In the genomic region with DNA sequence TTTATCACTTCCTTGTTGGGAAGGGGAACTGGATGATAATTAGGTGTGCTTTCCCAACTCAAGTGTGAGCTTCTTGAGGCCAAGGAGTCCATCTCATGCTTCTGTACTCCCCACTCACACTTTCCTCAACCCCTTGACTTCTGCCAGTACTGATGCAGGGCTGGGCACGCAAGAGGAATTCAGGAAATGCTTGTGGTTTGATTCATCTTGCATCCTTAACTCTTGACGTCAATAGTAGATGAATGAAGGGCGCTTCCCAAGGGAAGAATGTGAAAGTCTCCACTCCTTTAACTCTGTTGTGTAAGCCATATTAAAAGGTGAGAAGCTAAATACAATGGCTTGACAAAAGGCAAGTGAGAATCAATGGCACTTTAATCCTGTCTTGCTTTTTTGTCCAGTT, we compare ENCODE assay signal across 15 cellular contexts.
DNase-seq lines count a peak whose midpoint lies in the region; ATAC-seq, FAIRE-seq and TF ChIP-seq lines count a peak whose summit lies in the region.
"Had no signal": no experiment of that assay in that cellular context is flagged by ENCODE, and none has a peak within 500 bp of the region (broad histone marks: within the 10 kb centered on the region; RNA-seq: fewer than 3 reads in every experiment).

No MANE protein-coding gene starts in this region.

- no peaks in the 10 kb centered on the region for H3K9me3 Mint-ChIP-seq in activated T-helper 1 cell treated with anti-CD3 and anti-CD28 coated beads, Interleukin-12 subunit alpha, Interleukin-12 subunit beta, Interleukin-2, Interleukin-4 antibody, amounts not matched to agents 30 ng/mL and 10 ng/mL and 1 ng/mL, durations not matched to agents 14 hours and 24 hours and 36 hours
- no peaks in the 10 kb centered on the region for H3K9me3 Mint-ChIP-seq in activated CD8-positive, alpha-beta T cell treated with anti-CD3 and anti-CD28 coated beads for 36 hours
- H3K9me3 Mint-ChIP-seq: nephron progenitor cell had no signal

- H3K27me3 ChIP-seq in A673 (replicated peaks; ENCODE audit: insufficient read depth, low read depth, low read length, poor library complexity) (no peaks in the 10 kb centered on the region), keratinocyte (ENCODE audit: control insufficient read depth, extremely low read depth, insufficient read depth, low read length) (no peaks in the 10 kb centered on the region)
- H3K27me3 ChIP-seq: tibial artery had no signal

- no peak overlapping the region for H3K4me3 Mint-ChIP-seq in activated T-helper 1 cell treated with anti-CD3 and anti-CD28 coated beads, Interleukin-12 subunit alpha, Interleukin-12 subunit beta, Interleukin-2, Interleukin-4 antibody, amounts not matched to agents 30 ng/mL and 10 ng/mL and 1 ng/mL, durations not matched to agents 14 hours and 24 hours and 36 hours
- no peak overlapping the region for H3K4me3 Mint-ChIP-seq in activated CD8-positive, alpha-beta T cell treated with anti-CD3 and anti-CD28 coated beads for 36 hours
- H3K4me3 Mint-ChIP-seq: B cell, nephron progenitor cell had no signal

- H3K4me3 ChIP-seq in A673 (ENCODE audit: low read depth, low read length, poor library complexity, severe bottlenecking), result no peak overlapping the region
- H3K4me3 ChIP-seq in astrocyte of the cerebellum (ENCODE audit: low read depth, low read length), result no peak overlapping the region
- no peak overlapping the region for H3K4me3 ChIP-seq in keratinocyte (ENCODE audit: control insufficient read depth in 2 of 3, extremely low read depth in 1 of 3, insufficient read depth in 2 of 3, low read depth in 1 of 3, low read length in 3 of 3)
- H3K4me3 ChIP-seq: tibial artery had no signal

- no peak overlapping the region for H3K4me2 ChIP-seq in keratinocyte (ENCODE audit: control insufficient read depth, extremely low read depth, insufficient read depth, low read depth, low read length)

- peak; percentile 93 for FAIRE-seq in keratinocyte (lab: Jason Lieb, UNC)

- H4K20me1 ChIP-seq in keratinocyte (ENCODE audit: control insufficient read depth, extremely low read depth, insufficient read depth, low read length), result no peaks in the 10 kb centered on the region

- no peak overlapping the region for H3K27ac Mint-ChIP-seq in activated T-helper 1 cell treated with anti-CD3 and anti-CD28 coated beads, Interleukin-12 subunit alpha, Interleukin-12 subunit beta, Interleukin-2, Interleukin-4 antibody, amounts not matched to agents 30 ng/mL and 10 ng/mL and 1 ng/mL, durations not matched to agents 14 hours and 24 hours and 36 hours
- no peak overlapping the region for H3K27ac Mint-ChIP-seq in activated CD8-positive, alpha-beta T cell treated with anti-CD3 and anti-CD28 coated beads for 36 hours
- H3K27ac Mint-ChIP-seq: B cell, nephron progenitor cell had no signal

- H3K9me1 ChIP-seq in keratinocyte (ENCODE audit: control insufficient read depth, extremely low read depth, insufficient read depth, low read length), result no peaks in the 10 kb centered on the region

- no peaks in the 10 kb centered on the region for H3K9me3 ChIP-seq in A673 (ENCODE audit: low read depth, low read length, poor library complexity, severe bottlenecking)
- H3K9me3 ChIP-seq in keratinocyte (ENCODE audit: control insufficient read depth, low read depth, low read length), result peaks cover 11% of the 10 kb centered on the region
- H3K9me3 ChIP-seq: tibial artery had no signal

- no peaks in the 10 kb centered on the region for H3K36me3 Mint-ChIP-seq in activated T-helper 1 cell treated with anti-CD3 and anti-CD28 coated beads, Interleukin-12 subunit alpha, Interleukin-12 subunit beta, Interleukin-2, Interleukin-4 antibody, amounts not matched to agents 30 ng/mL and 10 ng/mL and 1 ng/mL, durations not matched to agents 14 hours and 24 hours and 36 hours (ENCODE audit: low read depth)
- H3K36me3 Mint-ChIP-seq in activated CD8-positive, alpha-beta T cell treated with anti-CD3 and anti-CD28 coated beads for 36 hours (ENCODE audit: low read depth), result no peaks in the 10 kb centered on the region

- TF ChIP-seq CTCF in A673 (conservative IDR thresholded peaks at IDR 0.05; ENCODE audit: low read depth, low read length) (no peak), astrocyte of the cerebellum (IDR thresholded peaks at IDR 0.05; ENCODE audit: low read depth, low read length, missing control alignments) (no peak), keratinocyte (optimal IDR thresholded peaks at IDR 0.05 in 1 of 3, IDR thresholded peaks at IDR 0.05 in 1 of 3, conservative IDR thresholded peaks at IDR 0.05 in 1 of 3; ENCODE audit: extremely low read depth in 1 of 3, insufficient read depth in 2 of 3, low read length in 3 of 3) (no peak)
- TF ChIP-seq CTCF in activated CD8-positive, alpha-beta T cell treated with anti-CD3 and anti-CD28 coated beads for 36 hours (IDR thresholded peaks at IDR 0.05), result no peak

- in situ Hi-C loops in astrocyte of the cerebellum (cut with HindIII; ENCODE audit: low sequenced_read_pairs), result no loop called here

- H3K36me3 ChIP-seq in A673 (ENCODE audit: insufficient read depth, low read length, poor library complexity, severe bottlenecking) (no peaks in the 10 kb centered on the region), keratinocyte (ENCODE audit: control insufficient read depth in 2 of 2, extremely low read depth in 1 of 2, insufficient read depth in 2 of 2, low read length in 2 of 2) (no peaks in the 10 kb centered on the region)
- H3K36me3 ChIP-seq: tibial artery had no signal

- H3K9ac ChIP-seq in keratinocyte (ENCODE audit: control insufficient read depth, extremely low read depth, insufficient read depth, low read length), result no peak overlapping the region

- dilution Hi-C loops in keratinocyte (cut with MboI; ENCODE audit: extremely low pct_ligation_motif_present, low sequenced_read_pairs), result no loop called here

- POLR2A ChIA-PET in A673 (lab: Charles Lee; ENCODE audit: low non-redundant PET), result no interaction called here
- POLR2A ChIA-PET in activated CD8-positive, alpha-beta T cell treated with anti-CD3 and anti-CD28 coated beads for 36 hours (lab: Charles Lee), result no interaction called here

- no peak for ATAC-seq in activated CD8-positive, alpha-beta T cell treated with anti-CD3 and anti-CD28 coated beads for 36 hours

- H2AFZ ChIP-seq in keratinocyte (ENCODE audit: control insufficient read depth, low read length), result no peak overlapping the region

- H3K4me1 ChIP-seq in A673 (ENCODE audit: insufficient read depth, low read length, poor library complexity, severe bottlenecking), result peaks cover 5% of the 10 kb centered on the region
- peaks cover 10% of the 10 kb centered on the region for H3K4me1 ChIP-seq in keratinocyte (ENCODE audit: control insufficient read depth, extremely low read depth, insufficient read depth, low read length)
- H3K4me1 ChIP-seq: tibial artery had no signal

- H3K27me3 Mint-ChIP-seq in activated T-helper 1 cell treated with anti-CD3 and anti-CD28 coated beads, Interleukin-12 subunit alpha, Interleukin-12 subunit beta, Interleukin-2, Interleukin-4 antibody, amounts not matched to agents 30 ng/mL and 10 ng/mL and 1 ng/mL, durations not matched to agents 14 hours and 24 hours and 36 hours (ENCODE audit: insufficient read depth), result no peaks in the 10 kb centered on the region
- H3K27me3 Mint-ChIP-seq in activated CD8-positive, alpha-beta T cell treated with anti-CD3 and anti-CD28 coated beads for 36 hours, result no peaks in the 10 kb centered on the region
- H3K27me3 Mint-ChIP-seq: B cell had no signal

- BruUV-seq in A673 (replicated peaks; lab: Mats Ljungman, UMichigan), result no TSS peak

- no peak overlapping the region for H3K27ac ChIP-seq in A673 (ENCODE audit: low read depth, low read length, poor library complexity, severe bottlenecking)
- peak overlapping the region; percentile 87 for H3K27ac ChIP-seq in keratinocyte (ENCODE audit: control insufficient read depth, insufficient read depth, low read length)
- H3K27ac ChIP-seq: tibial artery had no signal

- DNase-seq in A673 (ENCODE audit: low spot score) (peak; percentile 42), HS-5 (ENCODE audit: low read depth) (peak; percentile 31), astrocyte of the cerebellum (ENCODE audit: low read depth) (peak; percentile 70), keratinocyte (ENCODE audit: low read depth, low spot score) (peak; percentile 93), NCI-H2196 treated with DMSO at 0.1 percent for 48 hours (lab: John Stamatoyannopoulos, UW; ENCODE audit: unreplicated experiment) (no peak), posterior vena cava (ENCODE audit: low spot score) (no peak)
- DNase-seq in activated T-helper 1 cell treated with anti-CD3 and anti-CD28 coated beads, Interleukin-12 subunit alpha, Interleukin-12 subunit beta, Interleukin-2, Interleukin-4 antibody, amounts not matched to agents 30 ng/mL and 10 ng/mL and 1 ng/mL, durations not matched to agents 14 hours and 24 hours and 36 hours (ENCODE audit: low spot score), result no peak
- no peak for DNase-seq in activated CD8-positive, alpha-beta T cell treated with anti-CD3 and anti-CD28 coated beads for 36 hours
- DNase-seq: activated CD8-positive, alpha-beta memory T cell treated with anti-CD3 and anti-CD28 coated beads for 24 hours; amygdala; NCI-H1930; nephron progenitor cell; SIG-M5; tibial artery had no signal

- no peaks in the 10 kb centered on the region for H3K79me2 ChIP-seq in keratinocyte (ENCODE audit: control insufficient read depth, insufficient read depth, low read length)

- H3K4me1 Mint-ChIP-seq in activated T-helper 1 cell treated with anti-CD3 and anti-CD28 coated beads, Interleukin-12 subunit alpha, Interleukin-12 subunit beta, Interleukin-2, Interleukin-4 antibody, amounts not matched to agents 30 ng/mL and 10 ng/mL and 1 ng/mL, durations not matched to agents 14 hours and 24 hours and 36 hours (ENCODE audit: low read depth), result no peaks in the 10 kb centered on the region
- H3K4me1 Mint-ChIP-seq in activated CD8-positive, alpha-beta T cell treated with anti-CD3 and anti-CD28 coated beads for 36 hours (ENCODE audit: low read depth), result no peaks in the 10 kb centered on the region
- H3K4me1 Mint-ChIP-seq: B cell had no signal

- intact Hi-C loops in A673 (cut with micrococcal nuclease; ENCODE audit: unreplicated experiment) (no loop called here), posterior vena cava (cut with DNase I) (no loop called here)
- intact Hi-C loops in activated T-helper 1 cell treated with anti-CD3 and anti-CD28 coated beads, Interleukin-12 subunit alpha, Interleukin-12 subunit beta, Interleukin-2, Interleukin-4 antibody, amounts not matched to agents 30 ng/mL and 10 ng/mL and 1 ng/mL, durations not matched to agents 14 hours and 24 hours and 36 hours (cut with micrococcal nuclease), result no loop called here
- intact Hi-C loops in activated CD8-positive, alpha-beta T cell treated with anti-CD3 and anti-CD28 coated beads for 36 hours (cut with micrococcal nuclease), result no loop called here

- CTCF ChIA-PET in A673 (lab: Charles Lee), result no interaction called here
- CTCF ChIA-PET in activated CD8-positive, alpha-beta T cell treated with anti-CD3 and anti-CD28 coated beads for 36 hours (lab: Charles Lee), result no interaction called here

Comparison
In these comparisons a context has a peak if more than half of its experiments do, and no peak if none do; other contexts are left out.
1. DNase-seq: peak in A673 (single experiment), HS-5 (single experiment), astrocyte of the cerebellum (single experiment) and keratinocyte (single experiment); none in activated T-helper 1 cell treated with anti-CD3 and anti-CD28 coated beads, Interleukin-12 subunit alpha, Interleukin-12 subunit beta, Interleukin-2, Interleukin-4 antibody, amounts not matched to agents 30 ng/mL and 10 ng/mL and 1 ng/mL, durations not matched to agents 14 hours and 24 hours and 36 hours (single experiment), NCI-H2196 treated with DMSO at 0.1 percent for 48 hours (single experiment), posterior vena cava (single experiment) and activated CD8-positive, alpha-beta T cell treated with anti-CD3 and anti-CD28 coated beads for 36 hours (single experiment).